ENCODE assay signal across 18 cellular contexts in genomic region chr2:167759531-167759930, GRCh38.
A peak's percentile ranks its signal among the peaks of the same experiment; 100 is the strongest.
DNase-seq lines count a peak whose midpoint lies in the region; ATAC-seq and TF ChIP-seq lines count a peak whose summit lies in the region.
"Had no signal": no experiment of that assay in that cellular context is flagged by ENCODE, and none has a peak within 500 bp of the region (broad histone marks: within the 10 kb centered on the region; RNA-seq: fewer than 3 reads in every experiment).

No MANE protein-coding gene starts in this region.

- no peaks in the 10 kb centered on the region for H3K9me3 Mint-ChIP-seq in H9
- H3K9me3 Mint-ChIP-seq: CD8-positive, alpha-beta T cell had no signal

- no peak overlapping the region for H2AK5ac ChIP-seq in H9 (ENCODE audit: insufficient read length, low read length)
- no peak overlapping the region for H2AK5ac ChIP-seq in mesendoderm (ENCODE audit: low read length)

- peaks cover 59 to 60% of the 10 kb centered on the region in 2 experiments for H3K4me1 Mint-ChIP-seq in H9

- no peaks in the 10 kb centered on the region for H3K27me3 Mint-ChIP-seq in H9 (ENCODE audit: low read depth)

- H3K23me2 ChIP-seq in H9 (ENCODE audit: insufficient read length, low read depth, low read length, poor library complexity, severe bottlenecking) = no peaks in the 10 kb centered on the region

- H2BK120ac ChIP-seq in H9 (ENCODE audit: low read depth, low read length, poor library complexity, severe bottlenecking) (no peak overlapping the region), mesendoderm (ENCODE audit: low read depth, low read length) (no peak overlapping the region)

- no peak overlapping the region for H3K56ac ChIP-seq in H9 (ENCODE audit: insufficient read length, low read depth, low read length)
- H3K56ac ChIP-seq in mesendoderm (ENCODE audit: low read length) = no peak overlapping the region

- TF ChIP-seq POLR2A in testis (IDR thresholded peaks at IDR 0.05) = no peak

- H2BK15ac ChIP-seq in H9 (ENCODE audit: low read depth, low read length) = no peak overlapping the region
- H2BK15ac ChIP-seq in mesendoderm (replicated peaks; ENCODE audit: low read depth) = no peak overlapping the region

- H3K9ac ChIP-seq in H9 (ENCODE audit: extremely low read depth, insufficient read length, low read length) (no peak overlapping the region), mesendoderm (ENCODE audit: low read length) (no peak overlapping the region), smooth muscle cell (ENCODE audit: low read depth) (no peak overlapping the region)
- H3K9ac ChIP-seq: BLaER1 had no signal

- intact Hi-C loops in testis (cut with DNase I; ENCODE audit: low total_unique reads) = no loop called here

- no peak overlapping the region for H3K14ac ChIP-seq in H9 (ENCODE audit: insufficient read depth, low read length)

- peak overlapping the region in 2 of 3 experiments; percentile 37 to 62; a peak in 3 of 7 replicates for H3K27ac Mint-ChIP-seq in H9
- H3K27ac Mint-ChIP-seq: CD8-positive, alpha-beta T cell had no signal

- no peak overlapping the region for H2BK20ac ChIP-seq in H9 (ENCODE audit: low read depth, low read length, poor library complexity, severe bottlenecking)

- H3K4me1 ChIP-seq in H9 (ENCODE audit: insufficient read depth, low read length) (peaks cover 29% of the 10 kb centered on the region), mesendoderm (ENCODE audit: control insufficient read depth, low read depth, low read length) (peaks cover 2% of the 10 kb centered on the region), testis (no peaks in the 10 kb centered on the region), smooth muscle cell (ENCODE audit: low read depth) (no peaks in the 10 kb centered on the region)
- H3K4me1 ChIP-seq: BLaER1, SJCRH30 had no signal

- no peaks in the 10 kb centered on the region for H3K79me1 ChIP-seq in H9 (ENCODE audit: insufficient read depth, low read depth, low read length, poor library complexity, severe bottlenecking)
- no peaks in the 10 kb centered on the region for H3K79me1 ChIP-seq in mesendoderm (ENCODE audit: low read length)

- H3F3A ChIP-seq in smooth muscle cell (ENCODE audit: low read depth) = no peaks in the 10 kb centered on the region

- ATAC-seq in HG03442 (IDR thresholded peaks at IDR 0.05; ENCODE audit: unreplicated experiment) = no peak
- ATAC-seq: CD8-positive, alpha-beta T cell; Panc1 had no signal

- H3K4me2 ChIP-seq in H9 (ENCODE audit: insufficient read depth, insufficient read length, low read length) = no peak overlapping the region
- H3K4me2 ChIP-seq in mesendoderm (ENCODE audit: low read length) = no peak overlapping the region
- no peak overlapping the region for H3K4me2 ChIP-seq in smooth muscle cell
- H3K4me2 ChIP-seq: BLaER1 had no signal

- H4K5ac ChIP-seq in H9 (ENCODE audit: insufficient read length, low read depth, low read length) (no peak overlapping the region), mesendoderm (ENCODE audit: low read length) (no peak overlapping the region)

- TF ChIP-seq CTCF in H9 (conservative IDR thresholded peaks at IDR 0.05) (peak; percentile 49), choroid plexus epithelial cell (conservative IDR thresholded peaks at IDR 0.05; ENCODE audit: low read depth, low read length) (peak; percentile 10), testis (IDR thresholded peaks at IDR 0.05) (no peak), smooth muscle cell (IDR thresholded peaks at IDR 0.05; ENCODE audit: borderline replicate concordance, insufficient read depth, poor library complexity, severe bottlenecking) (no peak)

- H3K27ac ChIP-seq in H9 (ENCODE audit: insufficient read length, low read depth, low read length) (no peak overlapping the region), mesendoderm (ENCODE audit: low read depth, low read length) (no peak overlapping the region), testis (no peak overlapping the region), smooth muscle cell (ENCODE audit: low read depth) (no peak overlapping the region)
- H3K27ac ChIP-seq: BLaER1, SJCRH30 had no signal

- no peak overlapping the region for H2AFZ ChIP-seq in H9 (ENCODE audit: low read length)
- no peak overlapping the region for H2AFZ ChIP-seq in smooth muscle cell (ENCODE audit: low read depth)

- H3K9me3 ChIP-seq in H9 (ENCODE audit: control insufficient read depth, low read depth, low read length) (no peaks in the 10 kb centered on the region), testis (no peaks in the 10 kb centered on the region), smooth muscle cell (replicated peaks; ENCODE audit: low read depth) (no peaks in the 10 kb centered on the region)
- H3K9me3 ChIP-seq: BLaER1, SJCRH30 had no signal

- no peaks in the 10 kb centered on the region for H4K20me1 ChIP-seq in H9 (ENCODE audit: control insufficient read depth, insufficient read depth, insufficient read length)
- H4K20me1 ChIP-seq in smooth muscle cell (ENCODE audit: low read depth) = no peaks in the 10 kb centered on the region
- H4K20me1 ChIP-seq: BLaER1 had no signal

- no peak overlapping the region for H3T11ph ChIP-seq in H9 (ENCODE audit: low read length)

- no peak overlapping the region for H3K23ac ChIP-seq in H9 (ENCODE audit: insufficient read length, low read depth, low read length)
- H3K23ac ChIP-seq in mesendoderm (ENCODE audit: low read length) = no peak overlapping the region

- no peak overlapping the region for H3K4me3 Mint-ChIP-seq in H9
- H3K4me3 Mint-ChIP-seq: CD8-positive, alpha-beta T cell had no signal

- no peak overlapping the region for H4K91ac ChIP-seq in H9 (ENCODE audit: insufficient read length, low read depth, low read length)

- H3K18ac ChIP-seq in H9 (ENCODE audit: insufficient read length, low read depth, low read length) (no peak overlapping the region), mesendoderm (ENCODE audit: low read length) (no peak overlapping the region)

- H3K36me3 ChIP-seq in mesendoderm (ENCODE audit: control insufficient read depth, insufficient read depth, low read length) = no peaks in the 10 kb centered on the region
- H3K36me3 ChIP-seq in testis (ENCODE audit: low read depth, missing control alignments) = no peaks in the 10 kb centered on the region
- H3K36me3 ChIP-seq in smooth muscle cell (ENCODE audit: low read depth) = no peaks in the 10 kb centered on the region
- H3K36me3 ChIP-seq: BLaER1, SJCRH30 had no signal

- H2BK12ac ChIP-seq in H9 (ENCODE audit: insufficient read length, low read depth, low read length) = no peak overlapping the region

- H3K4me3 ChIP-seq in choroid plexus epithelial cell (ENCODE audit: low read depth, low read length) (no peak overlapping the region), mesendoderm (ENCODE audit: low read length) (no peak overlapping the region), testis (no peak overlapping the region), smooth muscle cell (no peak overlapping the region)
- H3K4me3 ChIP-seq: BLaER1, SJCRH30 had no signal

- H2BK5ac ChIP-seq in H9 (ENCODE audit: insufficient read length, low read length) (no peak overlapping the region), mesendoderm (ENCODE audit: low read length) (no peak overlapping the region)

- no peak overlapping the region for H3K4ac ChIP-seq in H9 (ENCODE audit: low read depth, low read length)
- H3K4ac ChIP-seq in mesendoderm (ENCODE audit: low read depth, low read length) = no peak overlapping the region

- DNase-seq in H9 (no peak), OCI-M1 (lab: John Stamatoyannopoulos, UW) (peak; percentile 20), choroid plexus epithelial cell (ENCODE audit: low read depth) (no peak), mesendoderm (peak; percentile 56), testis (no peak), smooth muscle cell (lab: John Stamatoyannopoulos, UW; ENCODE audit: unreplicated experiment) (no peak)
- DNase-seq: Calu3; CD8-positive, alpha-beta T cell; DMS53; EL; H7; NCI-H1694 treated with DMSO at 0.1 percent for 48 hours; NCI-H510A; NCI-H748 treated with DMSO at 0.1 percent for 48 hours; SJCRH30 had no signal

- H3K27me3 ChIP-seq in H9 (ENCODE audit: insufficient read depth, low read length) (no peaks in the 10 kb centered on the region), mesendoderm (ENCODE audit: insufficient read depth, low read length, poor library complexity) (no peaks in the 10 kb centered on the region), testis (no peaks in the 10 kb centered on the region), smooth muscle cell (ENCODE audit: low read depth) (no peaks in the 10 kb centered on the region)
- H3K27me3 ChIP-seq: BLaER1, SJCRH30 had no signal

- H4K8ac ChIP-seq in H9 (replicated peaks; ENCODE audit: insufficient read length, low read depth, low read length) (no peak overlapping the region), mesendoderm (ENCODE audit: low read depth, low read length) (no peak overlapping the region)

- WGBS in H9 (ENCODE audit: extremely low coverage, insufficient read length, low lambda C conversion rate) = no CpG with 5 or more reads among the region's 3 CpGs
- WGBS in mesendoderm (ENCODE audit: extremely low coverage, insufficient coverage, low lambda C conversion rate) = no CpG with 5 or more reads among the region's 3 CpGs
- WGBS in testis, 2 donors = 95 to 96% methylated on average over 3 of the region's 3 CpGs
- 86% methylated on average over 3 of the region's 3 CpGs for WGBS in smooth muscle cell (ENCODE audit: low lambda C conversion rate)

- H3K79me2 ChIP-seq in H9 (ENCODE audit: insufficient read depth, low read length) (no peaks in the 10 kb centered on the region), mesendoderm (ENCODE audit: control insufficient read depth, insufficient read depth, low read length) (no peaks in the 10 kb centered on the region), smooth muscle cell (ENCODE audit: low read depth) (no peaks in the 10 kb centered on the region)

- H3K36me3 Mint-ChIP-seq in H9 (ENCODE audit: insufficient read depth in 1 of 3, low read depth in 3 of 3) = no peaks in the 10 kb centered on the region; a peak in 1 of 7 replicates
- H3K36me3 Mint-ChIP-seq: CD8-positive, alpha-beta T cell had no signal

Comparison
In these comparisons a context has a peak if more than half of its experiments do, and no peak if none do; other contexts are left out.
1. DNase-seq: peak in OCI-M1 (single experiment) and mesendoderm (single experiment); none in H9 (single experiment), choroid plexus epithelial cell (single experiment), testis (single experiment) and smooth muscle cell (single experiment).
2. CTCF ChIP-seq: peak in H9 (single experiment) and choroid plexus epithelial cell (single experiment); none in testis (0 of 3) and smooth muscle cell (single experiment).